9 cellular contexts compared by ENCODE assay signal in the genomic region with DNA sequence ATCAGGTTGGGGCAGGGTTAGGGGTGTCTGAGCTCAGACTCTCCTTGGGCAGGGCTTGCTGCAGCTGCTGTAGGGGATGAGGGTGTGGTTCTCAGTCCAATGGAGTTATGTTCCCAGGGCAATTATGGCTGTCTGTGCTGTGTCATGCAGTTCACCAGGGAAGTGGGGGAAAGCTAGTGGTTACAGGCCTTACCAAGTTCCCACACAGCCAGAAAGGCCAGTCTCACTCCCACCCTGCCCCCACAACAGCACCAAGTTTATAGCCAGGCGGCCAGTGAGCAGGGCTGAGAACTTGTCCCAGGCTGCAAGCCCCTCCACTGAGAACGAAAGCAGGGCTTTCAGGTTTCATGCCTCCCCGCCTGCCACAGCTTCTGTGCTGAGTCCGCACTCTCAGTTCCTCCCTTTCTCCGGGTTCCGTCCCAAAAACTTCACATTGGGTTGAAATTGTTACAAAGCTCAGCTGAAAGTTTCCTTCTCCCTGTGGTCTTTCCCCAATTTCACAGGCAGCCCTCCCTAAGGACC. TPM values are rescaled to one million over a fixed set of nuclear protein-coding genes. Genes with fewer than 3 reads are reported as not detected.
DNase-seq lines count a peak whose midpoint lies in the region; ATAC-seq and TF ChIP-seq lines count a peak whose summit lies in the region.
"Had no signal": no experiment of that assay in that cellular context is flagged by ENCODE, and none has a peak within 500 bp of the region (broad histone marks: within the 10 kb centered on the region; RNA-seq: fewer than 3 reads in every experiment).

No MANE protein-coding gene starts in this region.

- ATAC-seq in GM18511 (IDR thresholded peaks at IDR 0.05; ENCODE audit: unreplicated experiment) (peak; percentile 74), HG02610 (IDR thresholded peaks at IDR 0.05; ENCODE audit: unreplicated experiment) (peak; percentile 85)

- TF ChIP-seq POLR2A in ovary (IDR thresholded peaks at IDR 0.05), result no peak

- H3K9ac ChIP-seq in mucosa of stomach (ENCODE audit: low read length), result peak overlapping the region; percentile 6

- no peaks in the 10 kb centered on the region for H3K36me3 ChIP-seq in mucosa of stomach (ENCODE audit: control insufficient read depth, insufficient read depth, low read length)
- no peaks in the 10 kb centered on the region for H3K36me3 ChIP-seq in ovary

- WGBS in ovary, 3 donors, result 94% methylated on average over 6 of the region's 6 CpGs

- intact Hi-C loops in ovary (cut with DNase I), result no loop called here

- H3K27me3 ChIP-seq in mucosa of stomach (ENCODE audit: control insufficient read depth, insufficient read depth, low read length), result no peaks in the 10 kb centered on the region
- no peaks in the 10 kb centered on the region for H3K27me3 ChIP-seq in ovary
- H3K27me3 ChIP-seq: dorsolateral prefrontal cortex had no signal

- no peaks in the 10 kb centered on the region for H3K4me1 ChIP-seq in mucosa of stomach (ENCODE audit: control insufficient read depth, insufficient read depth, low read length)
- no peaks in the 10 kb centered on the region for H3K4me1 ChIP-seq in ovary (ENCODE audit: insufficient read depth)

- no peak overlapping the region for H3K27ac ChIP-seq in ovary

- H3K9me3 ChIP-seq in mucosa of stomach (ENCODE audit: control insufficient read depth, low read length) (no peaks in the 10 kb centered on the region), ovary (no peaks in the 10 kb centered on the region)

- DNase-seq in M059J (ENCODE audit: low read depth), result peak; percentile 24
- DNase-seq in ovary, result no peak
- DNase-seq in NCI-H82 treated with DMSO at 0.1 percent for 48 hours (lab: John Stamatoyannopoulos, UW; ENCODE audit: unreplicated experiment), result no peak
- no peak for DNase-seq in NCI-H510A treated with DMSO at 0.1 percent for 48 hours (lab: John Stamatoyannopoulos, UW)
- DNase-seq in activated naive CD4-positive, alpha-beta T cell treated with anti-CD3 and anti-CD28 coated beads, Interleukin-2, amount 50 U/mL, for 16 hours, result no peak
- DNase-seq: dorsolateral prefrontal cortex had no signal

- H3K4me3 ChIP-seq in mucosa of stomach (ENCODE audit: low read length) (no peak overlapping the region), ovary (no peak overlapping the region)
- H3K4me3 ChIP-seq: dorsolateral prefrontal cortex had no signal

- no peak for TF ChIP-seq EP300 in ovary (IDR thresholded peaks at IDR 0.05)

- no peak for TF ChIP-seq CTCF in ovary (IDR thresholded peaks at IDR 0.05)

RNA-seq across cellular contexts. Expression of gene CPOX, which starts 19.6 kb away (rescaled TPM):
- 68.9 and 94.6 TPM in 2 replicates for total RNA-seq in M059J (2014; rRNA removed; shearing (Covaris generic))
- total RNA-seq in ovary, result 10 to 100 TPM; 11.2 to 19.9 (median 17.1) TPM
- 10 to 100 TPM; 10.6 to 15.2 TPM for polyA plus RNA-seq in ovary
